Comparison of ENCODE assay signal across 8 cellular contexts in the genomic region with DNA sequence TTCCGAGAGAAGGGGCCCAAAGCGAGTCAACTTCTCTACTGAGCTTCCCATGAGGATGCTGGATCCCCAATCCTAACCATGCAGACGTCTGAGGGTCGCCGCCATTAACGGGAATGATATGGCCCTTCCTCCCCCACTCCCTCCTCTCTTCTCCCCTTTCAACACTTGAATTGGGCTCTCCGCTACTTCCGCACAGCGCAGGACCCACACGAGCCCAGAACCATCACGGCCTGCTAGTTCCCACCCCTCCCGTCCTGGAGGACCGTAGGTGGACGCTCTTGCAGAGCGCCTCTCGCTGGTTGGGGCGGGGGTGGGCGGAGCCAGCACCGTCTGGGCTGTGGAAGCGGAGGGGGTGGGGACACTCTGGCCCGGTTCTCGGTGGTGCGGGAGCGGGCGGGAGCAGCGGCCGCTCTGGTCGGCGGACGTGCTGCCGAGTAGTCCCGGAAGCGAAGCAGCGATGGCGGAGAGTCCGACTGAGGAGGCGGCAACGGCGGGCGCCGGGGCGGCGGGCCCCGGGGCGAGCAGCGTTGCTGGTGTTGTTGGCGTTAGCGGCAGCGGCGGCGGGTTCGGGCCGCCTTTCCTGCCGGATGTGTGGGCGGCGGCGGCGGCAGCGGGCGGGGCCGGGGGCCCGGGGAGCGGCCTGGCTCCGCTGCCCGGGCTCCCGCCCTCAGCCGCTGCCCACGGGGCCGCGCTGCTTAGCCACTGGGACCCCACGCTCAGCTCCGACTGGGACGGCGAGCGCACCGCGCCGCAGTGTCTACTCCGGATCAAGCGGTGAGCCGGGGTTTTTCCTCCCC. TPM values are rescaled to one million over a fixed set of nuclear protein-coding genes. Genes with fewer than 3 reads are reported as not detected.
A peak's percentile ranks its signal among the peaks of the same experiment; 100 is the strongest.
DNase-seq lines count a peak whose midpoint lies in the region; ATAC-seq and TF ChIP-seq lines count a peak whose summit lies in the region.

Gene UBE2Z, plus strand, starts transcription at position 361 of the 797 bp plus-strand sequence. Its CDS starts 97 bp downstream, at position 458.

- POLR2A ChIA-PET in CD4-positive, alpha-beta memory T cell (lab: Charles Lee; ENCODE audit: partially characterized antibody) = interaction anchor here (0.7 to 4.9 kb wide), 15 partner anchors 9 to 1013 kb away, joined by 3 to 101 read pairs (median 4); partner anchors contain the start of genes ATP5MC1 and SNF8
- POLR2A ChIA-PET in activated CD4-positive, alpha-beta memory T cell treated with anti-CD3 and anti-CD28 coated beads, Interleukin-2, amount 10 ng/mL, durations not matched to agents 7 days and 5 days (lab: Charles Lee) = interaction anchor here (0.5 to 9.2 kb wide), 15 partner anchors 8 to 320 kb away, joined by 3 to 128 read pairs (median 4); partner anchors contain the start of genes ATP5MC1 and SNF8

- CTCF ChIA-PET in CD4-positive, alpha-beta memory T cell (lab: Charles Lee; ENCODE audit: partially characterized antibody) = interaction anchor here (0.8 to 2.1 kb wide), 4 partner anchors 11 to 104 kb away, joined by 3 to 18 read pairs (median 4); partner anchors contain the start of gene ATP5MC1
- CTCF ChIA-PET in activated CD4-positive, alpha-beta memory T cell treated with anti-CD3 and anti-CD28 coated beads, Interleukin-2, amount 10 ng/mL, durations not matched to agents 7 days and 5 days (lab: Charles Lee) = interaction anchor here (1.3 to 2.8 kb wide), 3 partner anchors 15 to 24 kb away, joined by 4 to 24 read pairs (median 5); partner anchors contain the start of gene ATP5MC1

- H3K4me1 Mint-ChIP-seq in CD4-positive, alpha-beta memory T cell = peaks cover 39 to 54% (median 46%) of the 10 kb centered on the region in 4 donors
- H3K4me1 Mint-ChIP-seq in activated CD4-positive, alpha-beta memory T cell treated with anti-CD3 and anti-CD28 coated beads, Interleukin-2, amount 10 ng/mL, durations not matched to agents 7 days and 5 days = peaks cover 50% of the 10 kb centered on the region

- H3K36me3 ChIP-seq in CD4-positive, alpha-beta memory T cell (ENCODE audit: insufficient read depth, low read length) = peaks cover 24% of the 10 kb centered on the region
- peaks cover 17% of the 10 kb centered on the region for H3K36me3 ChIP-seq in lower lobe of right lung

- DNase-seq in CD4-positive, alpha-beta memory T cell = peak; percentile 83 to 89 (median 87)
- DNase-seq in HK-2 (ENCODE audit: unreplicated experiment) = peak; percentile 95
- DNase-seq in NCI-H82 treated with DMSO at 0.1 percent for 48 hours (lab: John Stamatoyannopoulos, UW; ENCODE audit: unreplicated experiment) = peak; percentile 92
- peak; percentile 90 for DNase-seq in activated CD4-positive, alpha-beta memory T cell treated with anti-CD3 and anti-CD28 coated beads, Interleukin-2, amount 10 ng/mL, durations not matched to agents 7 days and 5 days
- DNase-seq in ecto neural progenitor cell (ENCODE audit: low spot score) = peak; percentile 99
- peak; percentile 96 for DNase-seq in lower lobe of right lung
- DNase-seq in stimulated activated CD4-positive, alpha-beta T cell treated with anti-CD3 and anti-CD28 coated beads, TNF-alpha, amount 100 ng/mL, for 24 hours (ENCODE audit: low read depth in 3 of 3) = peak; percentile 78 to 90 (median 81)

- H3K36me3 Mint-ChIP-seq in CD4-positive, alpha-beta memory T cell = peaks cover 8 to 45% of the 10 kb centered on the region in 2 donors
- peaks cover 39% of the 10 kb centered on the region for H3K36me3 Mint-ChIP-seq in activated CD4-positive, alpha-beta memory T cell treated with anti-CD3 and anti-CD28 coated beads, Interleukin-2, amount 10 ng/mL, durations not matched to agents 7 days and 5 days (ENCODE audit: low read depth)

- H3K27me3 Mint-ChIP-seq in CD4-positive, alpha-beta memory T cell = no peaks in the 10 kb centered on the region
- H3K27me3 Mint-ChIP-seq in activated CD4-positive, alpha-beta memory T cell treated with anti-CD3 and anti-CD28 coated beads, Interleukin-2, amount 10 ng/mL, durations not matched to agents 7 days and 5 days = no peaks in the 10 kb centered on the region

- H3K4me3 Mint-ChIP-seq in CD4-positive, alpha-beta memory T cell = peak within 1 kb of the TSS; percentile 91 to 98 (median 94)
- peak within 1 kb of the TSS; percentile 85 for H3K4me3 Mint-ChIP-seq in activated CD4-positive, alpha-beta memory T cell treated with anti-CD3 and anti-CD28 coated beads, Interleukin-2, amount 10 ng/mL, durations not matched to agents 7 days and 5 days

- H3K4me1 ChIP-seq in CD4-positive, alpha-beta memory T cell (ENCODE audit: insufficient read depth, low read length) = peaks cover 50% of the 10 kb centered on the region
- peaks cover 22% of the 10 kb centered on the region for H3K4me1 ChIP-seq in lower lobe of right lung

- ATAC-seq in GM19438 (IDR thresholded peaks at IDR 0.05; ENCODE audit: low read depth, unreplicated experiment) (peak; percentile 70), lower lobe of right lung (peak; percentile 98 to 99)

- peak within 1 kb of the TSS; percentile 82 for H3K27ac ChIP-seq in CD4-positive, alpha-beta memory T cell (ENCODE audit: low read depth, low read length)
- H3K27ac ChIP-seq in lower lobe of right lung = peak within 1 kb of the TSS; percentile 84

- H3K27me3 ChIP-seq in CD4-positive, alpha-beta memory T cell (ENCODE audit: insufficient read depth, low read length) = no peaks in the 10 kb centered on the region
- no peaks in the 10 kb centered on the region for H3K27me3 ChIP-seq in lower lobe of right lung (ENCODE audit: low read depth)

- no peaks in the 10 kb centered on the region for H3K9me3 Mint-ChIP-seq in CD4-positive, alpha-beta memory T cell
- H3K9me3 Mint-ChIP-seq in activated CD4-positive, alpha-beta memory T cell treated with anti-CD3 and anti-CD28 coated beads, Interleukin-2, amount 10 ng/mL, durations not matched to agents 7 days and 5 days = no peaks in the 10 kb centered on the region

- H3K4me3 ChIP-seq in CD4-positive, alpha-beta memory T cell (ENCODE audit: low read length in 2 of 2) = peak within 1 kb of the TSS; percentile 63 to 65
- H3K4me3 ChIP-seq in lower lobe of right lung = peak within 1 kb of the TSS; percentile 74

- peak within 1 kb of the TSS; percentile 96 to 99 (median 98) for H3K27ac Mint-ChIP-seq in CD4-positive, alpha-beta memory T cell
- peak within 1 kb of the TSS; percentile 89 for H3K27ac Mint-ChIP-seq in activated CD4-positive, alpha-beta memory T cell treated with anti-CD3 and anti-CD28 coated beads, Interleukin-2, amount 10 ng/mL, durations not matched to agents 7 days and 5 days

- intact Hi-C loops in CD4-positive, alpha-beta memory T cell (cut with micrococcal nuclease) = loop anchor here (1.0 kb wide), 2 partner anchors 16 to 36 kb away; partner anchors contain the start of genes ATP5MC1 and SNF8
- intact Hi-C loops in lower lobe of right lung (cut with DNase I) = no loop called here

- TF ChIP-seq CTCF in lower lobe of right lung (IDR thresholded peaks at IDR 0.05) = peak; percentile 24

- no peaks in the 10 kb centered on the region for H3K9me3 ChIP-seq in CD4-positive, alpha-beta memory T cell (ENCODE audit: control insufficient read depth in 1 of 2, low read length in 2 of 2)
- no peaks in the 10 kb centered on the region for H3K9me3 ChIP-seq in lower lobe of right lung

RNA-seq across cellular contexts. Expression of gene UBE2Z, which starts in this region (rescaled TPM):
- 100 to 1,000 TPM in 1 of 2 experiments, 10 to 100 TPM in 1; 98.4 to 105 TPM for total RNA-seq in CD4-positive, alpha-beta memory T cell
- polyA plus RNA-seq in CD4-positive, alpha-beta memory T cell = 10 to 100 TPM; 69.8 to 76.7 TPM
- 10 to 100 TPM; 83.3 to 85.1 TPM for total RNA-seq in activated CD4-positive, alpha-beta memory T cell treated with anti-CD3 and anti-CD28 coated beads, Interleukin-2, amount 10 ng/mL, durations not matched to agents 7 days and 5 days
- total RNA-seq in lower lobe of right lung = 65.0 TPM

Comparison
In these comparisons a context has a peak if more than half of its experiments do, and no peak if none do; other contexts are left out.
1. Peak in every context shown above with its lines: DNase-seq, ATAC-seq, H3K4me3 ChIP-seq and H3K27ac ChIP-seq.